27 cellular contexts compared by ENCODE assay signal in genomic region chr7:13627455-13627854, GRCh38.
"Had no signal": no experiment of that assay in that cellular context is flagged by ENCODE, and none has a peak within 500 bp of the region (broad histone marks: within the 10 kb centered on the region; RNA-seq: fewer than 3 reads in every experiment).

No MANE protein-coding gene starts in this region.

- FAIRE-seq: islet of Langerhans had no signal

- H3K36me3 ChIP-seq: esophagus muscularis mucosa, gastroesophageal sphincter, heart left ventricle, left lung, neural progenitor cell, prostate gland, right atrium auricular region, stomach, thyroid gland, vagina had no signal

- H3K27me3 ChIP-seq: esophagus muscularis mucosa, foreskin keratinocyte, gastroesophageal sphincter, heart left ventricle, left lung, neural progenitor cell, right atrium auricular region, stomach, thyroid gland, vagina had no signal

- DNase-seq: effector CD8-positive, alpha-beta T cell; endodermal cell; foreskin keratinocyte; heart left ventricle; hippocampal formation; left cardiac atrium; left lung; mesenchymal stem cell; mucosa of descending colon; naive B cell; stimulated activated CD4-positive, alpha-beta T cell treated with anti-CD3 and anti-CD28 coated beads, Interleukin-12 subunit alpha, Interleukin-12 subunit beta, amount 100 ng/mL, for 4 hours; stimulated activated CD4-positive, alpha-beta T cell treated with anti-CD3 and anti-CD28 coated beads, Interleukin-1b, Interleukin-23, amount 100 ng/mL, for 48 hours; stimulated activated CD4-positive, alpha-beta T cell treated with anti-CD3 and anti-CD28 coated beads, Interleukin-4, amount 100 ng/mL, for 1 hour; stimulated activated naive CD4-positive, alpha-beta T cell treated with Interleukin-2 at 50 U/mL for 16 hours; stomach; thyroid gland had no signal

- H3K4me3 ChIP-seq: esophagus muscularis mucosa, gastroesophageal sphincter, heart left ventricle, left lung, mucosa of descending colon, neural progenitor cell, prostate gland, right atrium auricular region, smooth muscle cell, stomach, thyroid gland, vagina had no signal

- ATAC-seq: gastroesophageal sphincter; heart left ventricle; left cardiac atrium; left lung; mucosa of descending colon; natural killer cell treated with Interleukin-12 subunit alpha and Interleukin-12 subunit beta and Interleukin-15 and Interleukin-18, amount 100 ng/mL, for 72 hours; sciatic nerve; stimulated activated effector memory CD8-positive, alpha-beta T cell treated with anti-CD3 and anti-CD28 coated beads, Interleukin-12 subunit alpha, Interleukin-12 subunit beta, amount 100 ng/mL, for 72 hours had no signal
